Comparison of ENCODE assay signal across 1 cellular context in genomic region chrX:129925305-129926092, GRCh38.
TF ChIP-seq lines count a peak whose summit lies in the region.

No MANE protein-coding gene starts in this region.

TF ChIP-seq in K562, 482 proteins besides CTCF, POLR2A, EP300 and RAD21 (continued from another document):
- TF ChIP-seq ATF7 (IDR thresholded peaks at IDR 0.05) = peak; percentile 27; the same call in 1 of the 2 replicates
- TF ChIP-seq CEBPB (tag; IDR thresholded peaks at IDR 0.05) = peak; percentile 74; the same call in 1 of the 2 replicates
- 0 out of 2 replicates have a peak, but pooled peaks have one; percentile 43 for TF ChIP-seq CC2D1A (IDR thresholded peaks at IDR 0.05)
- peak; percentile 52; the same call in 1 of the 2 replicates for TF ChIP-seq DEAF1 (CRISPR knock-in tag; IDR thresholded peaks at IDR 0.05)
- no peak for TF ChIP-seq NFXL1 (CRISPR knock-in tag; IDR thresholded peaks at IDR 0.05)
- peak; percentile 12; the same call in 1 of the 2 replicates for TF ChIP-seq MAFK (IDR thresholded peaks at IDR 0.05; ENCODE audit: low read length)
- TF ChIP-seq CEBPG (CRISPR knock-in tag; IDR thresholded peaks at IDR 0.05) = no peak
- TF ChIP-seq CEBPG (tag; conservative IDR thresholded peaks at IDR 0.05 in 1 of 2, IDR thresholded peaks at IDR 0.05 in 1 of 2) = peak in 1 of 2 experiments; percentile 75; a peak in 2 of 4 replicates
- TF ChIP-seq ZNF707 (CRISPR knock-in tag; conservative IDR thresholded peaks at IDR 0.05) = no peak
